Comparison of ENCODE assay signal across 8 cellular contexts in genomic region chr16:14285542-14286380, GRCh38.
DNase-seq lines count a peak whose midpoint lies in the region; ATAC-seq and TF ChIP-seq lines count a peak whose summit lies in the region.

No MANE protein-coding gene starts in this region.

- peak; percentile 64 for ATAC-seq in GM19043 (IDR thresholded peaks at IDR 0.05; ENCODE audit: low read depth, unreplicated experiment)
- ATAC-seq in HG03378 (IDR thresholded peaks at IDR 0.05; ENCODE audit: unreplicated experiment): peak; percentile 64

- TF ChIP-seq CTCF in choroid plexus epithelial cell (conservative IDR thresholded peaks at IDR 0.05; ENCODE audit: low read depth, low read length): no peak

- peak; percentile 72 to 82 for DNase-seq in AML-193 (lab: John Stamatoyannopoulos, UW)
- peak; percentile 30 for DNase-seq in NCI-H510A (lab: John Stamatoyannopoulos, UW)
- DNase-seq in activated CD4-positive, alpha-beta T cell treated with anti-CD3 and anti-CD28 coated beads for 24 hours (ENCODE audit: low read depth in 2 of 2): peak; percentile 94 to 95
- peak; percentile 95 for DNase-seq in choroid plexus epithelial cell (ENCODE audit: low read depth)
- peak; percentile 97 for DNase-seq in kidney tubule cell (ENCODE audit: low spot score)
- peak; percentile 87 to 88 for DNase-seq in stimulated activated CD4-positive, alpha-beta T cell treated with anti-CD3 and anti-CD28 coated beads, Interleukin-15, amount 100 ng/mL, for 48 hours (ENCODE audit: low read depth in 2 of 2)

- H3K4me3 ChIP-seq in choroid plexus epithelial cell (ENCODE audit: low read depth, low read length): peak overlapping the region; percentile 89

Comparison
In these comparisons a context has a peak if more than half of its experiments do, and no peak if none do; other contexts are left out.
1. Peak in every context shown above with its lines: DNase-seq, ATAC-seq and H3K4me3 ChIP-seq.
2. DNase-seq: peak in every context shown above with its lines; median percentile 97 in kidney tubule cell; 95 in choroid plexus epithelial cell; 94 in activated CD4-positive, alpha-beta T cell treated with anti-CD3 and anti-CD28 coated beads for 24 hours; 88 in stimulated activated CD4-positive, alpha-beta T cell treated with anti-CD3 and anti-CD28 coated beads, Interleukin-15, amount 100 ng/mL, for 48 hours; 77 in AML-193; 30 in NCI-H510A.